In the genomic region with DNA sequence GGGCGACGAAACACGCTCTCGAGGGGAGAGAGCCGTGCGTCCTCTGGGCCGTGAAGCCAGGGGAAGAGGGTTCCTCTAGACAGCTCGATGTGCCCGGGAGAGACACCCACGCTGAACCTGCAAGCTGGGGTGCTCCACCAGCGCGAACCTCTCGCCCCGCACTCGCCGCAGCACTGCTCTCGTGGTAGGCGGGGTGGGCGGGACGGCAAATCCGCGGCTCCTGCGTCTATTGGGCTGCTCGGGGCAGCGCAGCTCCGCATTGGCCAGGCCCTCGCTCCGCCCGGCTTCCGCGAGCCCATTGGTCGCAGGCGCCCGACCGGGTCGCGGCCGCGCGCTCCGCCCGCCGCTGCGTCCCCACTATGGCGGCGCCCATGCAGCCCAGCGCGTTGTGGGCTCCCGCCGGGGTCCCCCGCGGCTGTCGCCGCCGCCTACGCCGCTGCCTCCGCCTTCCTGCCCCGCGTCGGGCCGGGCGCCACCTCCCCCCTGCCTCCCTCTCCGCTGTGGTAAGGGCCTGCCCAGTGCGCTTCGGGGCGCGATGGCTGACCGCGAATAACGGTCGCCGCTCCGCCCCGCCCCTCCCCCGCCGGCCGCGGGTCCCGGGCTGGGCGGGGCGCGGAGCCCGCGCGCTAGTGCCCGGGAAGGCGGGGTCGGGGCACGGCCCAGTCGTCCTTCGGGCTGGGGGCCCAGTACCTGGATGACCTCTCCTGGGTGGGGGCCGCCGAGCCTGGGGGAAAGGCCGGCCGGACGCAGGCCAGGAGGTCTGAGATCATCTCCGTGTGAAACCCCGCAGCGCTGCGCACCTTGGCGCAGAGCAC, we compare ENCODE assay signal across 1 cellular context.
TF ChIP-seq lines count a peak whose summit lies in the region.

Gene ST3GAL3, plus strand, starts transcription at position 346 of the 815 bp plus-strand sequence. CDS start 28,727 bp downstream, outside the sequence.

TF ChIP-seq in HepG2, 621 proteins besides CTCF, POLR2A, EP300 and RAD21 (continued from another document and continues in another):
- TF ChIP-seq POGK (CRISPR knock-in tag; conservative IDR thresholded peaks at IDR 0.05) (0 out of 2 replicates have a peak, but pooled peaks have one; percentile 22), ZNF546 (CRISPR knock-in tag; conservative IDR thresholded peaks at IDR 0.05) (0 out of 2 replicates have a peak, but pooled peaks have one; percentile 67), ZNF24 (IDR thresholded peaks at IDR 0.05) (no peak), THRA (CRISPR knock-in tag; IDR thresholded peaks at IDR 0.05; ENCODE audit: borderline replicate concordance) (no peak; the same call in 1 of the 2 replicates), CCAR2 (optimal IDR thresholded peaks at IDR 0.05; ENCODE audit: low read depth, low read length) (no peak), RELA (CRISPR knock-in tag; IDR thresholded peaks at IDR 0.05) (no peak), ZNF563 (CRISPR knock-in tag; IDR thresholded peaks at IDR 0.05) (peak; percentile 44), MED1 (CRISPR knock-in tag; IDR thresholded peaks at IDR 0.05) (peak; percentile 51; the same call in 1 of the 2 replicates), ZNF460 (CRISPR knock-in tag; IDR thresholded peaks at IDR 0.05; ENCODE audit: borderline replicate concordance) (no peak), POLR2AphosphoS5 (IDR thresholded peaks at IDR 0.05; ENCODE audit: low read depth, low read length) (peak; percentile 95), SMAD3 (CRISPR knock-in tag; IDR thresholded peaks at IDR 0.05) (no peak), E2F5 (CRISPR knock-in tag; conservative IDR thresholded peaks at IDR 0.05) (0 out of 2 replicates have a peak, but pooled peaks have one; percentile 37), ISX (CRISPR knock-in tag; conservative IDR thresholded peaks at IDR 0.05) (no peak), MYNN (CRISPR knock-in tag; IDR thresholded peaks at IDR 0.05; ENCODE audit: low read depth) (no peak), KLF15 (CRISPR knock-in tag; IDR thresholded peaks at IDR 0.05; ENCODE audit: borderline replicate concordance) (no peak; the same call in 1 of the 2 replicates), ZFP82 (CRISPR knock-in tag; IDR thresholded peaks at IDR 0.05; ENCODE audit: borderline replicate concordance) (peak; percentile 81; the same call in 1 of the 2 replicates), ZNF432 (CRISPR knock-in tag; IDR thresholded peaks at IDR 0.05; ENCODE audit: borderline replicate concordance) (no peak), ZSCAN21 (CRISPR knock-in tag; IDR thresholded peaks at IDR 0.05; ENCODE audit: borderline replicate concordance) (peak; percentile 57; the same call in 1 of the 2 replicates), BRCA1 (CRISPR knock-in tag; IDR thresholded peaks at IDR 0.05) (no peak), ZNF710 (CRISPR knock-in tag; IDR thresholded peaks at IDR 0.05; ENCODE audit: borderline replicate concordance) (peak; percentile 50; the same call in 1 of the 2 replicates), ZNF572 (CRISPR knock-in tag; IDR thresholded peaks at IDR 0.05) (no peak), ZNF207 (IDR thresholded peaks at IDR 0.05; ENCODE audit: borderline replicate concordance) (no peak), ZBTB3 (CRISPR knock-in tag; IDR thresholded peaks at IDR 0.05; ENCODE audit: borderline replicate concordance, low read depth) (no peak), ZNF44 (CRISPR knock-in tag; IDR thresholded peaks at IDR 0.05) (peak; percentile 81; the same call in 1 of the 2 replicates), JARID2 (CRISPR knock-in tag; IDR thresholded peaks at IDR 0.05; ENCODE audit: insufficient replicate concordance) (no peak), ZNF775 (CRISPR knock-in tag; IDR thresholded peaks at IDR 0.05; ENCODE audit: borderline replicate concordance) (no peak), CBFB (CRISPR knock-in tag; IDR thresholded peaks at IDR 0.05) (peak; percentile 19; the same call in 1 of the 2 replicates), PRMT3 (CRISPR knock-in tag; IDR thresholded peaks at IDR 0.05; ENCODE audit: borderline replicate concordance, low read depth) (peak; percentile 45; the same call in 1 of the 2 replicates), MAFK (conservative IDR thresholded peaks at IDR 0.05 in 1 of 2, IDR thresholded peaks at IDR 0.05 in 1 of 2; ENCODE audit: low read length in 2 of 2) (no peak), ZBTB7B (CRISPR knock-in tag; IDR thresholded peaks at IDR 0.05) (peak; percentile 82), ZNF841 (CRISPR knock-in tag; IDR thresholded peaks at IDR 0.05; ENCODE audit: borderline replicate concordance) (no peak), SAP130 (CRISPR knock-in tag; IDR thresholded peaks at IDR 0.05; ENCODE audit: low read depth) (peak; percentile 73), ZZZ3 (CRISPR knock-in tag; IDR thresholded peaks at IDR 0.05; ENCODE audit: borderline replicate concordance) (0 out of 2 replicates have a peak, but pooled peaks have one; percentile 45), ZNF709 (CRISPR knock-in tag; IDR thresholded peaks at IDR 0.05) (peak; percentile 83; the same call in 1 of the 2 replicates), ZNF703 (CRISPR knock-in tag; IDR thresholded peaks at IDR 0.05; ENCODE audit: borderline replicate concordance) (no peak), HNRNPK (IDR thresholded peaks at IDR 0.05; ENCODE audit: low read depth, low read length, poor library complexity, severe bottlenecking) (no peak), ELF1 (CRISPR knock-in tag; IDR thresholded peaks at IDR 0.05) (peak; percentile 28; the same call in 1 of the 2 replicates), SMC3 (IDR thresholded peaks at IDR 0.05; ENCODE audit: low read length) (no peak), RNF2 (conservative IDR thresholded peaks at IDR 0.05; ENCODE audit: low read depth) (peak; percentile 77)
- TF ChIP-seq, protein P1, sequence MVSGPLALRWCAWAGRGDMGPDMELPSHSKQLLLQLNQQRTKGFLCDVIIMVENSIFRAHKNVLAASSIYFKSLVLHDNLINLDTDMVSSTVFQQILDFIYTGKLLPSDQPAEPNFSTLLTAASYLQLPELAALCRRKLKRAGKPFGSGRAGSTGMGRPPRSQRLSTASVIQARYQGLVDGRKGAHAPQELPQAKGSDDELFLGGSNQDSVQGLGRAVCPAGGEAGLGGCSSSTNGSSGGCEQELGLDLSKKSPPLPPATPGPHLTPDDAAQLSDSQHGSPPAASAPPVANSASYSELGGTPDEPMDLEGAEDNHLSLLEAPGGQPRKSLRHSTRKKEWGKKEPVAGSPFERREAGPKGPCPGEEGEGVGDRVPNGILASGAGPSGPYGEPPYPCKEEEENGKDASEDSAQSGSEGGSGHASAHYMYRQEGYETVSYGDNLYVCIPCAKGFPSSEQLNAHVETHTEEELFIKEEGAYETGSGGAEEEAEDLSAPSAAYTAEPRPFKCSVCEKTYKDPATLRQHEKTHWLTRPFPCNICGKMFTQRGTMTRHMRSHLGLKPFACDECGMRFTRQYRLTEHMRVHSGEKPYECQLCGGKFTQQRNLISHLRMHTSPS (CRISPR knock-in tag; IDR thresholded peaks at IDR 0.05; ENCODE audit: low read depth): no peak
- TF ChIP-seq, protein P2, sequence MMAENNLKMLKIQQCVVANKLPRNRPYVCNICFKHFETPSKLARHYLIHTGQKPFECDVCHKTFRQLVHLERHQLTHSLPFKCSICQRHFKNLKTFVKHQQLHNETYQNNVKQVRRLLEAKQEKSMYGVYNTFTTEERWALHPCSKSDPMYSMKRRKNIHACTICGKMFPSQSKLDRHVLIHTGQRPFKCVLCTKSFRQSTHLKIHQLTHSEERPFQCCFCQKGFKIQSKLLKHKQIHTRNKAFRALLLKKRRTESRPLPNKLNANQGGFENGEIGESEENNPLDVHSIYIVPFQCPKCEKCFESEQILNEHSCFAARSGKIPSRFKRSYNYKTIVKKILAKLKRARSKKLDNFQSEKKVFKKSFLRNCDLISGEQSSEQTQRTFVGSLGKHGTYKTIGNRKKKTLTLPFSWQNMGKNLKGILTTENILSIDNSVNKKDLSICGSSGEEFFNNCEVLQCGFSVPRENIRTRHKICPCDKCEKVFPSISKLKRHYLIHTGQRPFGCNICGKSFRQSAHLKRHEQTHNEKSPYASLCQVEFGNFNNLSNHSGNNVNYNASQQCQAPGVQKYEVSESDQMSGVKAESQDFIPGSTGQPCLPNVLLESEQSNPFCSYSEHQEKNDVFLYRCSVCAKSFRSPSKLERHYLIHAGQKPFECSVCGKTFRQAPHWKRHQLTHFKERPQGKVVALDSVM (CRISPR knock-in tag; IDR thresholded peaks at IDR 0.05): peak; percentile 54; the same call in 1 of the 2 replicates
- TF ChIP-seq, protein P3, sequence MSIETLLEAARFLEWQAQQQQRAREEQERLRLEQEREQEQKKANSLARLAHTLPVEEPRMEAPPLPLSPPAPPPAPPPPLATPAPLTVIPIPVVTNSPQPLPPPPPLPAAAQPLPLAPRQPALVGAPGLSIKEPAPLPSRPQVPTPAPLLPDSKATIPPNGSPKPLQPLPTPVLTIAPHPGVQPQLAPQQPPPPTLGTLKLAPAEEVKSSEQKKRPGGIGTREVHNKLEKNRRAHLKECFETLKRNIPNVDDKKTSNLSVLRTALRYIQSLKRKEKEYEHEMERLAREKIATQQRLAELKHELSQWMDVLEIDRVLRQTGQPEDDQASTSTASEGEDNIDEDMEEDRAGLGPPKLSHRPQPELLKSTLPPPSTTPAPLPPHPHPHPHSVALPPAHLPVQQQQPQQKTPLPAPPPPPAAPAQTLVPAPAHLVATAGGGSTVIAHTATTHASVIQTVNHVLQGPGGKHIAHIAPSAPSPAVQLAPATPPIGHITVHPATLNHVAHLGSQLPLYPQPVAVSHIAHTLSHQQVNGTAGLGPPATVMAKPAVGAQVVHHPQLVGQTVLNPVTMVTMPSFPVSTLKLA (IDR thresholded peaks at IDR 0.05): no peak
